Comparison of ENCODE assay signal across 17 cellular contexts in the genomic region with DNA sequence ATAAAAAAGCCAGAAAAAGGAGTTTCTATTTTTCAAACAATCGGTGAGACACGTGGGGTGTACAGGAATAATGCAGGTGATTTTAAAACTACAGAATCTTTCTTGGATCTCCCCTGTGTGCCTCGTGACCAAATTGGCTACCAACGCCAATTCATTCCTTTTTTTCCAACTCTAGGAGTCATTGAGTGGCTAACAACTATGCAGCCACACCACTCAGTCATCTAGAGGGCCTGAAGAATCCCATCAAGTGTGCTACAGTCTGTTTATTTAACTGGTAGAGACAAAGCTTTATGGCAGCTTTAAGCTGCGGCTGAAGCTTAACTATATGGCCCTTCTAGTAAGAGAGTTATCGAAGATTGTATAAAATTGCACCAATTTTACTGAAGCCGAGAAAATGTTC.
"Had no signal": no experiment of that assay in that cellular context is flagged by ENCODE, and none has a peak within 500 bp of the region (broad histone marks: within the 10 kb centered on the region; RNA-seq: fewer than 3 reads in every experiment).

No MANE protein-coding gene starts in this region.

- ATAC-seq: activated CD8-positive, alpha-beta memory T cell treated with anti-CD3 and anti-CD28 coated beads, Interleukin-2, amount 10 ng/mL, durations not matched to agents 7 days and 5 days; left cardiac atrium; stimulated activated memory B cell treated with anti-CD40 and anti-IgM and Interleukin-4, amounts not matched to agents 10 μg/mL and 1 μg/mL and 100 μg/mL, for 72 hours had no signal

- DNase-seq: activated CD4-positive, alpha-beta memory T cell treated with anti-CD3 and anti-CD28 coated beads, Interleukin-2, amount 10 ng/mL, durations not matched to agents 7 days and 5 days; activated CD4-positive, alpha-beta T cell treated with anti-CD3 and anti-CD28 coated beads for 48 hours; activated CD4-positive, CD25-positive, alpha-beta regulatory T cell; activated CD8-positive, alpha-beta memory T cell treated with anti-CD3 and anti-CD28 coated beads, Interleukin-2, amount 10 ng/mL, durations not matched to agents 7 days and 5 days; activated naive CD4-positive, alpha-beta T cell; activated naive CD8-positive, alpha-beta T cell treated with anti-CD3 and anti-CD28 coated beads, Interleukin-2, amount 10 ng/mL, durations not matched to agents 7 days and 5 days; caudate nucleus; foreskin fibroblast; left cardiac atrium; mammary epithelial cell; midbrain; spleen; stimulated activated CD4-positive, alpha-beta T cell treated with anti-CD3 and anti-CD28 coated beads, Interleukin-4, amount 100 ng/mL, for 4 hours; T1000; testis had no signal

- H3K27ac ChIP-seq: hepatocyte, spleen, testis had no signal

- H3K4me3 ChIP-seq: hepatocyte, spleen, testis had no signal

- H3K4me1 ChIP-seq: spleen, testis had no signal

- H3K36me3 ChIP-seq: spleen had no signal

- H3K9me3 ChIP-seq: testis had no signal

- H3K27me3 ChIP-seq: hepatocyte, testis had no signal
